Comparison of ENCODE assay signal across 11 cellular contexts in the genomic region with DNA sequence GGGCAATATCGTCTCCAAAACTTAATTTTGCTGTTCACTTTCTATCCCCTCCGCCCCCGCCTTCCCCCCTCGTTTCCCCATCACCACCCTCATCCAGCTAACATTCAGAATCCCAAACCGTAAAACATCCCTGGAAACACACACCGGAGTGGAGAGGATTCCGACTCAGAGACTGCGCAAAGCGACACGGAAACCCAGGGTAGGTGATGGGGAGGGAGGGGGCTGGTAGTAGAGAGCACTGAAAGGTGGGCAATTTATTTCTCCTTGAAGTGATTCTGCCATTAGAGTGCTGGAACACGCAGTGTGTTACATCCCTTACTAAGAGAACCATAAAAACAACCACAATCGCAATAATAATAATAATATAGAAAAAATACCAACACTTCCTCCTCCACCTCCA. TPM values are rescaled to one million over a fixed set of nuclear protein-coding genes. Genes with fewer than 3 reads are reported as not detected.
DNase-seq lines count a peak whose midpoint lies in the region; ATAC-seq and TF ChIP-seq lines count a peak whose summit lies in the region.
"Had no signal": no experiment of that assay in that cellular context is flagged by ENCODE, and none has a peak within 500 bp of the region (broad histone marks: within the 10 kb centered on the region; RNA-seq: fewer than 3 reads in every experiment).

No MANE protein-coding gene starts in this region.

- peaks cover 0 to 3% (median 0%) of the 10 kb centered on the region in 5 experiments for H3K9me3 Mint-ChIP-seq in brain
- H3K9me3 Mint-ChIP-seq: activated T-helper 17 cell treated with anti-CD3 and anti-CD28 coated beads, Interleukin-2, amount 50 U/mL, for 72 hours had no signal

- no peaks in the 10 kb centered on the region for H3K36me3 Mint-ChIP-seq in brain

- no peak for ATAC-seq in HG02678 (IDR thresholded peaks at IDR 0.05; ENCODE audit: unreplicated experiment)
- ATAC-seq in GM21786 (IDR thresholded peaks at IDR 0.05; ENCODE audit: unreplicated experiment) = no peak
- ATAC-seq in GM19324 (IDR thresholded peaks at IDR 0.05; ENCODE audit: low FRiP score, unreplicated experiment) = no peak
- ATAC-seq: activated T-helper 17 cell treated with anti-CD3 and anti-CD28 coated beads, Interleukin-2, amount 50 U/mL, for 72 hours; stimulated activated naive CD8-positive, alpha-beta T cell treated with anti-CD3 and anti-CD28 coated beads, Interleukin-15, Interleukin-2, amounts not matched to agents 100 U/mL and 50 U/mL, for 24 hours had no signal

- peak; percentile 2 for DNase-seq in kidney glomerular epithelial cell (lab: John Stamatoyannopoulos, UW)
- no peak for DNase-seq in skeletal muscle cell (ENCODE audit: low read depth)
- DNase-seq in activated CD8-positive, alpha-beta memory T cell treated with anti-CD3 and anti-CD28 coated beads, Interleukin-2, amount 50 U/mL, for 48 hours = no peak
- DNase-seq: left cardiac atrium; stimulated activated naive CD8-positive, alpha-beta T cell treated with anti-CD3 and anti-CD28 coated beads, Interleukin-15, Interleukin-2, amounts not matched to agents 100 U/mL and 50 U/mL, for 24 hours had no signal

- no peaks in the 10 kb centered on the region for H3K36me3 ChIP-seq in HUES6 (ENCODE audit: control insufficient read depth, insufficient read depth, low read length)

- H3K27ac Mint-ChIP-seq in brain = no peak overlapping the region
- H3K27ac Mint-ChIP-seq: activated T-helper 17 cell treated with anti-CD3 and anti-CD28 coated beads, Interleukin-2, amount 50 U/mL, for 72 hours had no signal

- H3K9ac ChIP-seq in HUES6 (ENCODE audit: low read length) = no peak overlapping the region

- H3K4me3 ChIP-seq in HUES6 (ENCODE audit: low read depth, low read length) (peak overlapping the region; percentile 84), skeletal muscle cell (ENCODE audit: low read depth, low read length) (peak overlapping the region; percentile 30)

- 0 out of 2 replicates have a peak, but pooled peaks cover 3% of the 10 kb centered on the region for H3K4me1 ChIP-seq in HUES6 (ENCODE audit: control insufficient read depth, insufficient read depth, low read length)

- peaks cover 57% of the 10 kb centered on the region for H3K27me3 Mint-ChIP-seq in brain

- no peak overlapping the region for H3K27ac ChIP-seq in HUES6 (ENCODE audit: low read depth, low read length)

- peak overlapping the region; percentile 90 to 95 (median 91) for H3K4me3 Mint-ChIP-seq in brain
- H3K4me3 Mint-ChIP-seq: activated T-helper 17 cell treated with anti-CD3 and anti-CD28 coated beads, Interleukin-2, amount 50 U/mL, for 72 hours had no signal

- no peak for TF ChIP-seq CTCF in brain (conservative IDR thresholded peaks at IDR 0.05)

- peaks cover 42% of the 10 kb centered on the region for H3K27me3 ChIP-seq in HUES6 (ENCODE audit: control insufficient read depth, insufficient read depth, low read length)

- peaks cover 23% of the 10 kb centered on the region for H3K4me1 Mint-ChIP-seq in brain
- H3K4me1 Mint-ChIP-seq: activated T-helper 17 cell treated with anti-CD3 and anti-CD28 coated beads, Interleukin-2, amount 50 U/mL, for 72 hours had no signal

- H3K9me3 ChIP-seq in HUES6 (ENCODE audit: control insufficient read depth, insufficient read depth, low read depth, low read length) = no peaks in the 10 kb centered on the region

RNA-seq across cellular contexts. Expression of gene PCDH20, which starts 1.5 kb away (rescaled TPM):
- polyA plus RNA-seq in brain (ENCODE audit: insufficient read depth, low read depth, low replicate concordance) = 0.71 TPM
